ENCODE assay signal across 12 cellular contexts in genomic region chr5:124060413-124061095, GRCh38.
"Had no signal": no experiment of that assay in that cellular context is flagged by ENCODE, and none has a peak within 500 bp of the region (broad histone marks: within the 10 kb centered on the region; RNA-seq: fewer than 3 reads in every experiment).

No MANE protein-coding gene starts in this region.

- H3K36me3 ChIP-seq: ovary, thoracic aorta had no signal

- H3K9me3 ChIP-seq: ovary, thoracic aorta had no signal

- H3K4me3 ChIP-seq: ovary, skin epidermis, thoracic aorta had no signal

- H3K27me3 ChIP-seq: ovary had no signal

- H3K27ac ChIP-seq: ovary, skin epidermis, thoracic aorta had no signal

- DNase-seq: activated CD4-positive, alpha-beta T cell treated with anti-CD3 and anti-CD28 coated beads, Interleukin-2, amount 10 ng/mL, durations not matched to agents 7 days and 5 days; activated CD4-positive, CD25-positive, alpha-beta regulatory T cell; activated CD8-positive, alpha-beta memory T cell treated with anti-CD3 and anti-CD28 coated beads for 24 hours; activated naive CD4-positive, alpha-beta T cell treated with anti-CD3 and anti-CD28 coated beads for 36 hours; endodermal cell; erythroblast; kidney glomerular epithelial cell; ovary; stimulated activated CD4-positive, alpha-beta T cell treated with anti-CD3 and anti-CD28 coated beads, Interleukin-4, amount 100 ng/mL, for 4 hours; stimulated activated naive CD8-positive, alpha-beta T cell treated with anti-CD3 and anti-CD28 coated beads, Interleukin-15, amount 100 ng/mL, for 72 hours had no signal

- ATAC-seq: stimulated activated naive CD8-positive, alpha-beta T cell treated with anti-CD3 and anti-CD28 coated beads, Interleukin-15, amount 100 ng/mL, for 72 hours had no signal
